In genomic region chr11:112268406-112268805, GRCh38 we compare ENCODE assay signal across 36 cellular contexts. TPM values are rescaled to one million over a fixed set of nuclear protein-coding genes. Genes with fewer than 3 reads are reported as not detected.
"Had no signal": no experiment of that assay in that cellular context is flagged by ENCODE, and none has a peak within 500 bp of the region (broad histone marks: within the 10 kb centered on the region; RNA-seq: fewer than 3 reads in every experiment).

No MANE protein-coding gene starts in this region.

- ATAC-seq: foreskin keratinocyte; gastroesophageal sphincter; heart left ventricle; left lobe of liver; mucosa of descending colon; naive thymus-derived CD4-positive, alpha-beta T cell; psoas muscle; right cardiac atrium; stimulated activated naive CD8-positive, alpha-beta T cell treated with anti-CD3 and anti-CD28 coated beads, Interleukin-15, amount 100 ng/mL, for 72 hours had no signal

- H3K79me2 ChIP-seq: hepatocyte had no signal

- H3K27me3 ChIP-seq: dorsolateral prefrontal cortex, esophagus muscularis mucosa, foreskin keratinocyte, gastroesophageal sphincter, heart left ventricle, hepatocyte, neural progenitor cell, suprapubic skin, transverse colon, vagina had no signal

- H3K36me3 Mint-ChIP-seq: mesothelial cell of epicardium, neural progenitor cell had no signal

- DNase-seq: dorsolateral prefrontal cortex; effector CD8-positive, alpha-beta T cell; endodermal cell; foreskin keratinocyte; heart left ventricle; kidney; mesenchymal stem cell; mucosa of descending colon; naive thymus-derived CD4-positive, alpha-beta T cell; psoas muscle; right cardiac atrium; small intestine; stimulated activated CD4-positive, alpha-beta T cell treated with anti-CD3 and anti-CD28 coated beads, Interleukin-12 subunit alpha, Interleukin-12 subunit beta, amount 100 ng/mL, for 4 hours; stimulated activated CD4-positive, alpha-beta T cell treated with anti-CD3 and anti-CD28 coated beads, Interleukin-1b, Interleukin-23, amount 100 ng/mL, for 48 hours; stimulated activated CD4-positive, alpha-beta T cell treated with anti-CD3 and anti-CD28 coated beads, Interleukin-4, amount 100 ng/mL, for 1 hour; stimulated activated CD8-positive, alpha-beta memory T cell treated with anti-CD3 and anti-CD28 coated beads, Interleukin-4, amount 100 ng/mL, for 48 hours; stimulated activated naive CD4-positive, alpha-beta T cell; stimulated activated naive CD8-positive, alpha-beta T cell treated with anti-CD3 and anti-CD28 coated beads, Interleukin-15, amount 100 ng/mL, for 72 hours; transverse colon had no signal

- H3K27ac Mint-ChIP-seq: endodermal cell; mesothelial cell of epicardium; naive thymus-derived CD4-positive, alpha-beta T cell; nephron; neural progenitor cell; stimulated activated naive CD8-positive, alpha-beta T cell treated with anti-CD3 and anti-CD28 coated beads, Interleukin-15, amount 100 ng/mL, for 72 hours had no signal

- H3K27ac ChIP-seq: dorsolateral prefrontal cortex, esophagus muscularis mucosa, foreskin keratinocyte, gastroesophageal sphincter, heart left ventricle, hepatocyte, neural progenitor cell, psoas muscle, suprapubic skin, transverse colon, vagina had no signal

- H3K4me3 ChIP-seq: dorsolateral prefrontal cortex, esophagus muscularis mucosa, gastroesophageal sphincter, heart left ventricle, hepatocyte, lung, mucosa of descending colon, neural progenitor cell, psoas muscle, suprapubic skin, transverse colon, vagina had no signal

- H3K4me3 Mint-ChIP-seq: endodermal cell; mesothelial cell of epicardium; naive thymus-derived CD4-positive, alpha-beta T cell; nephron; neural progenitor cell; stimulated activated naive CD8-positive, alpha-beta T cell treated with anti-CD3 and anti-CD28 coated beads, Interleukin-15, amount 100 ng/mL, for 72 hours had no signal

- H3K9me3 Mint-ChIP-seq: endodermal cell; naive thymus-derived CD4-positive, alpha-beta T cell; nephron; neural progenitor cell; stimulated activated naive CD8-positive, alpha-beta T cell treated with anti-CD3 and anti-CD28 coated beads, Interleukin-15, amount 100 ng/mL, for 72 hours had no signal

- H3K36me3 ChIP-seq: esophagus muscularis mucosa, gastroesophageal sphincter, heart left ventricle, neural progenitor cell, suprapubic skin, transverse colon, vagina had no signal

- H3K4me1 ChIP-seq: foreskin keratinocyte, gastroesophageal sphincter, neural progenitor cell, psoas muscle, suprapubic skin, vagina had no signal

- H2AFZ ChIP-seq: hepatocyte, neural progenitor cell had no signal

- H3K9ac ChIP-seq: neural progenitor cell had no signal

- H3K4me2 ChIP-seq: hepatocyte, neural progenitor cell had no signal

- H3K4me1 Mint-ChIP-seq: naive thymus-derived CD4-positive, alpha-beta T cell; neural progenitor cell; stimulated activated naive CD8-positive, alpha-beta T cell treated with anti-CD3 and anti-CD28 coated beads, Interleukin-15, amount 100 ng/mL, for 72 hours had no signal

- H3K27me3 Mint-ChIP-seq: stimulated activated naive CD8-positive, alpha-beta T cell treated with anti-CD3 and anti-CD28 coated beads, Interleukin-15, amount 100 ng/mL, for 72 hours had no signal

- H3K9me3 ChIP-seq: esophagus muscularis mucosa, gastroesophageal sphincter, heart left ventricle, mucosa of descending colon, psoas muscle, suprapubic skin, transverse colon, vagina had no signal

RNA-seq across cellular contexts. Expression of gene PLET1, which starts 7.7 kb away (rescaled TPM):
- total RNA-seq: dorsolateral prefrontal cortex; endodermal cell; endothelial cell of umbilical vein; epithelial cell of proximal tubule; esophagus muscularis mucosa; fibroblast of lung; foreskin keratinocyte; gastroesophageal sphincter; heart left ventricle; hepatocyte; kidney; left lobe of liver; liver; lung; mesothelial cell of epicardium; mucosa of descending colon; naive thymus-derived CD4-positive, alpha-beta T cell; osteoblast; psoas muscle; renal cortical epithelial cell; right cardiac atrium; suprapubic skin; transverse colon; ureter; vagina had no signal
- polyA plus RNA-seq: endothelial cell of umbilical vein; fibroblast of lung; foreskin keratinocyte; heart left ventricle; hepatocyte; liver; lung; naive thymus-derived CD4-positive, alpha-beta T cell; psoas muscle; right cardiac atrium; small intestine had no signal
